Comparison of ENCODE assay signal across 1 cellular context in the genomic region with DNA sequence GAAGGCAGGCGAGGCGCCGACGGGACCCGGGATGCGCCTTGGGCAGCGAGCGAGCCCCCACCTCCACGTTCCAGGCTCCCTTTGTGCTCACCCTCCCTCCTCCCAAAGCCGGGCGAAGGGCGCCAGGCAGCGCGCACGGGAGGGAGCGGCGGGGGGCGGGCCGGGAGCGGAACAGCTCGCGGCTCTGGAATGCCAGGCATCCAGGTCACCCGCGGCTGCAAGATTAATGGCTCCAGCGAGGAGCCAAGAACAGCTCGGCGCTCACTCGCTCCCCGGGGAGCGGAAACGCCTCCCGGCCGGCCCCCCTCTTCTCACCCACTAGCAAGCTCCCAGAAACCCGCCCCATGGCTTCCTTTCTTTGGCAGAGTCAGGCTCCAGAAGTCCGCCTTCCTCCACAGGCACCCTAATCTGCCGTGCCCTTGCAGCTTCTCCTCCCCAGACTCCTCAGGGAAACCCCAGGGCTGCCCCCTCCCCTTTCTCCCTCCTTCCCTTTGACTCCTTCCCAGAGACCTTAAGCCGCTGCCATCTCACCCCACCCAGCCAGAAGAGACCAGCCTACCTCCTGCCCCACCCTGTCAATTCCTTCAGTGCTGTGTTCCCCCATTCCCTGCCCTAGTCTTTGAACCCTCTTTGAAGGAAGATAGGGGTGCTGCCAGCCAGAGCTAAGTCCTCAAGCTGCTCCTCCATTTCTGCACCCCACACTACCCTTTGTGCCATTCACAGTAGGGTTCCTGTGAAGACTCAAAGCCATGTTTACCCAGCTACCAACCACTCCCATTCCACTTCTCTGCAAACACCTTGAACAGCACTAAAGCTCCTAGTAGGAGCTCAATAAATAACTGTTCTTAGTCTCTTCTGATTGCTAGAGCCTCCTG.
TF ChIP-seq lines count a peak whose summit lies in the region.

No MANE protein-coding gene starts in this region.

TF ChIP-seq in GM23338, 12 proteins besides CTCF, POLR2A, EP300 and RAD21 (continued from another document):
- no peak for TF ChIP-seq JUNB (IDR thresholded peaks at IDR 0.05; ENCODE audit: unreplicated experiment)
- no peak for TF ChIP-seq STAT1 (IDR thresholded peaks at IDR 0.05; ENCODE audit: unreplicated experiment)
- TF ChIP-seq EZH2 (IDR thresholded peaks at IDR 0.05; ENCODE audit: low read depth, unreplicated experiment), result no peak
- no peak for TF ChIP-seq EZH2phosphoT487 (IDR thresholded peaks at IDR 0.05; ENCODE audit: unreplicated experiment)
- TF ChIP-seq, protein P1, sequence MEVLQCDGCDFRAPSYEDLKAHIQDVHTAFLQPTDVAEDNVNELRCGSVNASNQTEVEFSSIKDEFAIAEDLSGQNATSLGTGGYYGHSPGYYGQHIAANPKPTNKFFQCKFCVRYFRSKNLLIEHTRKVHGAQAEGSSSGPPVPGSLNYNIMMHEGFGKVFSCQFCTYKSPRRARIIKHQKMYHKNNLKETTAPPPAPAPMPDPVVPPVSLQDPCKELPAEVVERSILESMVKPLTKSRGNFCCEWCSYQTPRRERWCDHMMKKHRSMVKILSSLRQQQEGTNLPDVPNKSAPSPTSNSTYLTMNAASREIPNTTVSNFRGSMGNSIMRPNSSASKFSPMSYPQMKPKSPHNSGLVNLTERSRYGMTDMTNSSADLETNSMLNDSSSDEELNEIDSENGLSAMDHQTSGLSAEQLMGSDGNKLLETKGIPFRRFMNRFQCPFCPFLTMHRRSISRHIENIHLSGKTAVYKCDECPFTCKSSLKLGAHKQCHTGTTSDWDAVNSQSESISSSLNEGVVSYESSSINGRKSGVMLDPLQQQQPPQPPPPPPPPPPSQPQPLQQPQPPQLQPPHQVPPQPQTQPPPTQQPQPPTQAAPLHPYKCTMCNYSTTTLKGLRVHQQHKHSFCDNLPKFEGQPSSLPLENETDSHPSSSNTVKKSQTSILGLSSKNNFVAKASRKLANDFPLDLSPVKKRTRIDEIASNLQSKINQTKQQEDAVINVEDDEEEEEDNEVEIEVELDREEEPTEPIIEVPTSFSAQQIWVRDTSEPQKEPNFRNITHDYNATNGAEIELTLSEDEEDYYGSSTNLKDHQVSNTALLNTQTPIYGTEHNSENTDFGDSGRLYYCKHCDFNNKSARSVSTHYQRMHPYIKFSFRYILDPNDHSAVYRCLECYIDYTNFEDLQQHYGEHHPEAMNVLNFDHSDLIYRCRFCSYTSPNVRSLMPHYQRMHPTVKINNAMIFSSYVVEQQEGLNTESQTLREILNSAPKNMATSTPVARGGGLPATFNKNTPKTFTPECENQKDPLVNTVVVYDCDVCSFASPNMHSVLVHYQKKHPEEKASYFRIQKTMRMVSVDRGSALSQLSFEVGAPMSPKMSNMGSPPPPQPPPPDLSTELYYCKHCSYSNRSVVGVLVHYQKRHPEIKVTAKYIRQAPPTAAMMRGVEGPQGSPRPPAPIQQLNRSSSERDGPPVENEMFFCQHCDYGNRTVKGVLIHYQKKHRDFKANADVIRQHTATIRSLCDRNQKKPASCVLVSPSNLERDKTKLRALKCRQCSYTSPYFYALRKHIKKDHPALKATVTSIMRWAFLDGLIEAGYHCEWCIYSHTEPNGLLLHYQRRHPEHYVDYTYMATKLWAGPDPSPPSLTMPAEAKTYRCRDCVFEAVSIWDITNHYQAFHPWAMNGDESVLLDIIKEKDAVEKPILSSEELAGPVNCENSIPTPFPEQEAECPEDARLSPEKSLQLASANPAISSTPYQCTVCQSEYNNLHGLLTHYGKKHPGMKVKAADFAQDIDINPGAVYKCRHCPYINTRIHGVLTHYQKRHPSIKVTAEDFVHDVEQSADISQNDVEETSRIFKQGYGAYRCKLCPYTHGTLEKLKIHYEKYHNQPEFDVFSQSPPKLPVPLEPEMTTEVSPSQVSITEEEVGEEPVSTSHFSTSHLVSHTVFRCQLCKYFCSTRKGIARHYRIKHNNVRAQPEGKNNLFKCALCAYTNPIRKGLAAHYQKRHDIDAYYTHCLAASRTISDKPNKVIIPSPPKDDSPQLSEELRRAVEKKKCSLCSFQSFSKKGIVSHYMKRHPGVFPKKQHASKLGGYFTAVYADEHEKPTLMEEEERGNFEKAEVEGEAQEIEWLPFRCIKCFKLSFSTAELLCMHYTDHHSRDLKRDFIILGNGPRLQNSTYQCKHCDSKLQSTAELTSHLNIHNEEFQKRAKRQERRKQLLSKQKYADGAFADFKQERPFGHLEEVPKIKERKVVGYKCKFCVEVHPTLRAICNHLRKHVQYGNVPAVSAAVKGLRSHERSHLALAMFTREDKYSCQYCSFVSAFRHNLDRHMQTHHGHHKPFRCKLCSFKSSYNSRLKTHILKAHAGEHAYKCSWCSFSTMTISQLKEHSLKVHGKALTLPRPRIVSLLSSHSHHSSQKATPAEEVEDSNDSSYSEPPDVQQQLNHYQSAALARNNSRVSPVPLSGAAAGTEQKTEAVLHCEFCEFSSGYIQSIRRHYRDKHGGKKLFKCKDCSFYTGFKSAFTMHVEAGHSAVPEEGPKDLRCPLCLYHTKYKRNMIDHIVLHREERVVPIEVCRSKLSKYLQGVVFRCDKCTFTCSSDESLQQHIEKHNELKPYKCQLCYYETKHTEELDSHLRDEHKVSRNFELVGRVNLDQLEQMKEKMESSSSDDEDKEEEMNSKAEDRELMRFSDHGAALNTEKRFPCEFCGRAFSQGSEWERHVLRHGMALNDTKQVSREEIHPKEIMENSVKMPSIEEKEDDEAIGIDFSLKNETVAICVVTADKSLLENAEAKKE (CRISPR knock-in tag; IDR thresholded peaks at IDR 0.05), result no peak; the same call in 1 of the 2 replicates
